In the genomic region with DNA sequence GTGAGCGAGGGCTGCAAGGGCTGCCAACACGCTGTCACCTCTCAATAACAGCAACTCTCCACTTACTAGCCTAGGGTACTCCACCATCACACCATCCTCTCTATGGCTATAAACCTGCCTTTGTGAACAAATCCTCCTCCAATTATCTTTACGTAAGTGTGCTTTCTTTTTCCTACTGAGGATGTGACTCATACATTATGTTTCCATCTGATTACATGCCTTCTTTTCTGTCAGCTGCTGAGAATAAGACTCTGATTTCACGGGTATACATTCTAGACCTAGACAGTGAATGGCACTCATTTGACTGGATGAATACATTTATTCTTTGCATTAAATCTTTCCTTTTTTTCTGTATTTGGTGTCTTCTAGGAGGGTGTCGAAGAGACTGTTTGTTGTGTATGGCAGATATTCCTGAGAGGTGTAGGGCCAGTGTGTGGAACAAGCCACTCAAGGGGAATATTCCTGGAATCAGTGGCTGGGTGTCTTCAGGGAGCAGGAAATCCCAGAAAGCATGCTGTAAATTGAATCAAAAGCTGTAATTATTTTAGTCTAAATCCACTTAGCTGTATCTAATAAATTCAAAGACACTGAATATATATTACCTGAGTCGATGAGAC, we compare ENCODE assay signal across 18 cellular contexts.
DNase-seq lines count a peak whose midpoint lies in the region; ATAC-seq, FAIRE-seq and TF ChIP-seq lines count a peak whose summit lies in the region.
"Had no signal": no experiment of that assay in that cellular context is flagged by ENCODE, and none has a peak within 500 bp of the region (broad histone marks: within the 10 kb centered on the region; RNA-seq: fewer than 3 reads in every experiment).

No MANE protein-coding gene starts in this region.

- DNase-seq in HTR-8/SVneo (ENCODE audit: insufficient read length, low spot score), result peak; percentile 3
- peak; percentile 73 for DNase-seq in adipocyte (ENCODE audit: low read depth)
- DNase-seq in fibroblast of pulmonary artery (ENCODE audit: low read depth), result peak; percentile 76
- peak; percentile 60 for DNase-seq in putamen (ENCODE audit: low spot score)
- no peak for DNase-seq in activated gamma-delta T cell (lab: John Stamatoyannopoulos, UW)
- DNase-seq in CD4-positive, alpha-beta memory T cell, result no peak
- DNase-seq in NCI-H524 treated with DMSO at 0.1 percent for 48 hours (lab: John Stamatoyannopoulos, UW), result no peak
- DNase-seq: activated CD4-positive, alpha-beta T cell treated with anti-CD3 and anti-CD28 coated beads, Interleukin-2, amount 10 ng/mL, durations not matched to agents 24 days and 14 days; activated T-cell treated with anti-CD3 and anti-CD28 coated beads, Interleukin-2, amount 50 U/mL, for 1 hour; adrenal gland; effector CD4-positive, alpha-beta T cell; NCI-H1417; Peyer's patch; uterus had no signal

- CTCF ChIA-PET in CD4-positive, alpha-beta memory T cell (lab: Charles Lee; ENCODE audit: partially characterized antibody), result no interaction called here

- ATAC-seq in activated CD4-positive, CD25-positive, alpha-beta regulatory T cell treated with anti-CD3 and anti-CD28 coated beads, Interleukin-2, amount 50 U/mL, for 24 hours, result no peak
- ATAC-seq: GM12878 had no signal

- H3K4me3 ChIP-seq in adipocyte (ENCODE audit: low read length) (no peak overlapping the region), fibroblast of pulmonary artery (replicated peaks; ENCODE audit: low read depth, low read length) (no peak overlapping the region)
- no peak overlapping the region for H3K4me3 ChIP-seq in CD4-positive, alpha-beta memory T cell (ENCODE audit: low read length in 2 of 2)
- H3K4me3 ChIP-seq: adrenal gland, GM12878, Peyer's patch, uterus had no signal

- no peak overlapping the region for H3K4me3 Mint-ChIP-seq in CD4-positive, alpha-beta memory T cell
- H3K4me3 Mint-ChIP-seq: activated CD4-positive, alpha-beta T cell treated with anti-CD3 and anti-CD28 coated beads, Interleukin-2, amount 10 ng/mL, durations not matched to agents 24 days and 14 days; IgD-negative memory B cell had no signal

- H3K27me3 ChIP-seq in adipocyte (replicated peaks; ENCODE audit: control insufficient read depth, insufficient read depth, low read length), result no peaks in the 10 kb centered on the region
- H3K27me3 ChIP-seq in CD4-positive, alpha-beta memory T cell (ENCODE audit: insufficient read depth, low read length), result no peaks in the 10 kb centered on the region
- H3K27me3 ChIP-seq: adrenal gland, Peyer's patch, uterus had no signal

- POLR2A ChIA-PET in CD4-positive, alpha-beta memory T cell (lab: Charles Lee; ENCODE audit: partially characterized antibody), result no interaction called here

- TF ChIP-seq CTCF in fibroblast of pulmonary artery (IDR thresholded peaks at IDR 0.05; ENCODE audit: low read length, missing control alignments), result no peak

- peaks cover 0 to 1% of the 10 kb centered on the region in 2 donors for H3K27me3 Mint-ChIP-seq in CD4-positive, alpha-beta memory T cell
- H3K27me3 Mint-ChIP-seq: activated CD4-positive, alpha-beta T cell treated with anti-CD3 and anti-CD28 coated beads, Interleukin-2, amount 10 ng/mL, durations not matched to agents 24 days and 14 days; IgD-negative memory B cell; progenitor cell of endocrine pancreas had no signal

- H3K9ac ChIP-seq in adipocyte (ENCODE audit: low read length), result no peak overlapping the region

- no peak overlapping the region for H3K27ac Mint-ChIP-seq in CD4-positive, alpha-beta memory T cell
- H3K27ac Mint-ChIP-seq: activated CD4-positive, alpha-beta T cell treated with anti-CD3 and anti-CD28 coated beads, Interleukin-2, amount 10 ng/mL, durations not matched to agents 24 days and 14 days; IgD-negative memory B cell; progenitor cell of endocrine pancreas had no signal

- no peak for FAIRE-seq in HTR-8/SVneo (lab: Jason Lieb, UNC)
- FAIRE-seq: GM12878 had no signal

- H3K36me3 Mint-ChIP-seq in CD4-positive, alpha-beta memory T cell, result no peaks in the 10 kb centered on the region
- H3K36me3 Mint-ChIP-seq: IgD-negative memory B cell had no signal

- peaks cover 0 to 9% (median 2%) of the 10 kb centered on the region in 8 donors for H3K9me3 Mint-ChIP-seq in CD4-positive, alpha-beta memory T cell
- H3K9me3 Mint-ChIP-seq: activated CD4-positive, alpha-beta T cell treated with anti-CD3 and anti-CD28 coated beads, Interleukin-2, amount 10 ng/mL, durations not matched to agents 24 days and 14 days had no signal

- H3K4me1 Mint-ChIP-seq in CD4-positive, alpha-beta memory T cell, result no peaks in the 10 kb centered on the region
- H3K4me1 Mint-ChIP-seq: activated CD4-positive, alpha-beta T cell treated with anti-CD3 and anti-CD28 coated beads, Interleukin-2, amount 10 ng/mL, durations not matched to agents 24 days and 14 days; IgD-negative memory B cell had no signal

- no peaks in the 10 kb centered on the region for H3K4me1 ChIP-seq in adipocyte (ENCODE audit: control insufficient read depth, insufficient read depth, low read length)
- H3K4me1 ChIP-seq in CD4-positive, alpha-beta memory T cell (ENCODE audit: insufficient read depth, low read length), result no peaks in the 10 kb centered on the region
- H3K4me1 ChIP-seq: adrenal gland, Peyer's patch, uterus had no signal

- no peaks in the 10 kb centered on the region for H3K9me3 ChIP-seq in adipocyte (ENCODE audit: control insufficient read depth, low read length)
- no peaks in the 10 kb centered on the region for H3K9me3 ChIP-seq in CD4-positive, alpha-beta memory T cell (ENCODE audit: control insufficient read depth in 1 of 2, low read length in 2 of 2)
- H3K9me3 ChIP-seq: adrenal gland, Peyer's patch, uterus had no signal

- no peaks in the 10 kb centered on the region for H3K36me3 ChIP-seq in adipocyte (ENCODE audit: control insufficient read depth, insufficient read depth, low read length, severe bottlenecking)
- H3K36me3 ChIP-seq in CD4-positive, alpha-beta memory T cell (ENCODE audit: insufficient read depth, low read length), result no peaks in the 10 kb centered on the region
- H3K36me3 ChIP-seq: adrenal gland, Peyer's patch, uterus had no signal

- no peak overlapping the region for H3K27ac ChIP-seq in CD4-positive, alpha-beta memory T cell (ENCODE audit: low read depth, low read length)
- H3K27ac ChIP-seq: adrenal gland, Peyer's patch, uterus had no signal

- intact Hi-C loops in CD4-positive, alpha-beta memory T cell (cut with micrococcal nuclease), result no loop called here

Comparison
In these comparisons a context has a peak if more than half of its experiments do, and no peak if none do; other contexts are left out.
1. DNase-seq: peak in HTR-8/SVneo (single experiment), adipocyte (single experiment), fibroblast of pulmonary artery (single experiment) and putamen (single experiment); none in activated gamma-delta T cell (single experiment), CD4-positive, alpha-beta memory T cell (0 of 5) and NCI-H524 treated with DMSO at 0.1 percent for 48 hours (single experiment).